ENCODE assay signal across 11 cellular contexts in the genomic region with DNA sequence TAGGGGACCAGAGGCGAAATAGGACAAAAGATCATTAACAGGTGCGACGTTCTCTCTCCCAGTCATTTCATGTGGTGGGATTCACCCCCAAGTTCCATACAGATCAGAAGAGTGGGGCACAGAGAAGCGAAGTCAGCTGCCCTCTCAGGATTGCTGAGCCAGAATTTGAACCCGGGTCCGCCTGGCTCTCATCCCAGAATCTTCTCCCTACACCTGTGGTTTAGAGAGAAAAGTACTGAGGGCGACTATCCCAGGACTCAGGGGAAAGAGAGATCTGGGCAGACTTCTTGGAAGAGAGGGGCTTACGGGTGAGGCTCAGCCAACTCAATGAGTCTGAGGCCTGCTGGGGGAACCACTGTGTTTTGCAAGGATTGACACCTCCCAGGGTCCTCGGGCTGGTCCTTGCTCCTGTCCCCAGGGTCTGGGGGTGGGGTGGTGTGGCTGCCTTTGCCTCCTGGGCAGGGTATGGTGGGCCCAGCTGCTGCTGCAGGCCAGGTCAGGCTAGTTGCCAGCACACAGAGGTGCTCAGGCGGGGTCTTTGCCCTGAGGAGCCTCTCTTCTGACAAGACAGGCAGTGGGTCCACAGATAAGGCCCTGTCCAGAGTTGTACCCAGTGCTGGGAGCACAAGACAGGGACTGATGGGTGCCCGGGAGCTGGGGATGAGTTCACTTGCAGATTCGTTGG. TPM values are rescaled to one million over a fixed set of nuclear protein-coding genes. Genes with fewer than 3 reads are reported as not detected.
DNase-seq lines count a peak whose midpoint lies in the region; ATAC-seq and TF ChIP-seq lines count a peak whose summit lies in the region.
"Had no signal": no experiment of that assay in that cellular context is flagged by ENCODE, and none has a peak within 500 bp of the region (broad histone marks: within the 10 kb centered on the region; RNA-seq: fewer than 3 reads in every experiment).

No MANE protein-coding gene starts in this region.

- no peaks in the 10 kb centered on the region for H4K20me1 ChIP-seq in OCI-LY7 (ENCODE audit: insufficient read depth, low read length)

- no peak for ATAC-seq in CD4-positive, alpha-beta T cell (ENCODE audit: poor library complexity)
- ATAC-seq in GM19023 (IDR thresholded peaks at IDR 0.05; ENCODE audit: unreplicated experiment) (no peak), HG02884 (IDR thresholded peaks at IDR 0.05; ENCODE audit: unreplicated experiment) (no peak)

- H3K4me2 ChIP-seq in OCI-LY7 (ENCODE audit: low read length) = peak overlapping the region; percentile 94; the same call in 1 of the 2 replicates

- H3K4me3 Mint-ChIP-seq in CD4-positive, alpha-beta T cell = peak overlapping the region; percentile 88

- DNase-seq in CD4-positive, alpha-beta T cell = no peak
- DNase-seq in OCI-LY7 (ENCODE audit: low spot score) (no peak), epithelial cell of proximal tubule (ENCODE audit: low read depth) (no peak), mucosa of gallbladder (ENCODE audit: low spot score) (no peak), NCI-H510A treated with DMSO at 0.1 percent for 48 hours (lab: John Stamatoyannopoulos, UW) (no peak)
- DNase-seq: NCI-H524 had no signal

- H3K9me3 ChIP-seq in CD4-positive, alpha-beta T cell (ENCODE audit: control insufficient read depth, low read length) = no peaks in the 10 kb centered on the region
- H3K9me3 ChIP-seq in OCI-LY7 (ENCODE audit: low read length) (no peaks in the 10 kb centered on the region), neuron (ENCODE audit: low read length) (no peaks in the 10 kb centered on the region)

- peak overlapping the region; percentile 47 for H3K27ac Mint-ChIP-seq in CD4-positive, alpha-beta T cell

- H2AFZ ChIP-seq in OCI-LY7 (ENCODE audit: low read length) (no peak overlapping the region), neuron (ENCODE audit: low read depth, low read length) (no peak overlapping the region)

- H3K36me3 ChIP-seq in OCI-LY7 (ENCODE audit: insufficient read depth, low read length) (no peaks in the 10 kb centered on the region), neuron (ENCODE audit: insufficient read depth, low read length) (peaks cover 7% of the 10 kb centered on the region)

- H3K79me2 ChIP-seq in OCI-LY7 (ENCODE audit: insufficient read depth, low read depth, low read length) = no peaks in the 10 kb centered on the region

- peaks cover 26% of the 10 kb centered on the region for H3K4me1 Mint-ChIP-seq in CD4-positive, alpha-beta T cell (ENCODE audit: low read depth)

- no peak for TF ChIP-seq CTCF in CD4-positive, alpha-beta T cell (IDR thresholded peaks at IDR 0.05)
- TF ChIP-seq CTCF in OCI-LY7 (conservative IDR thresholded peaks at IDR 0.05; ENCODE audit: low read length) (no peak), epithelial cell of proximal tubule (conservative IDR thresholded peaks at IDR 0.05; ENCODE audit: low read depth, low read length) (no peak)

- no peaks in the 10 kb centered on the region for H3K36me3 Mint-ChIP-seq in CD4-positive, alpha-beta T cell (ENCODE audit: low read depth)

- CTCF ChIA-PET in CD4-positive, alpha-beta T cell (lab: Charles Lee) = interaction anchor here (1.3 to 1.9 kb wide), 2 partner anchors 16 to 20 kb away, joined by 4 to 5 read pairs; no protein-coding TSS in a partner anchor
- CTCF ChIA-PET in OCI-LY7 (lab: Charles Lee; ENCODE audit: unreplicated experiment) = no interaction called here

- H3K9me3 Mint-ChIP-seq in CD4-positive, alpha-beta T cell = no peaks in the 10 kb centered on the region
- H3K9me3 Mint-ChIP-seq: activated naive CD4-positive, alpha-beta T cell treated with anti-CD3 and anti-CD28 coated beads, Interleukin-2, amount 50 U/mL, for 72 hours had no signal

- H3K4me1 ChIP-seq in OCI-LY7 (ENCODE audit: insufficient read depth, low read length, poor library complexity, severe bottlenecking) (peaks cover 9% of the 10 kb centered on the region), neuron (ENCODE audit: insufficient read depth, low read length) (peaks cover 41% of the 10 kb centered on the region)

- H3K27ac ChIP-seq in CD4-positive, alpha-beta T cell (ENCODE audit: low read depth, low read length) = no peak overlapping the region
- no peak overlapping the region for H3K27ac ChIP-seq in OCI-LY7 (ENCODE audit: low read depth, low read length, poor library complexity, severe bottlenecking)

- intact Hi-C loops in CD4-positive, alpha-beta T cell (cut with DNase I, micrococcal nuclease) = loop anchor here in 1 of 2 experiments (10.0 kb wide), 2 partner anchors 407 to 1507 kb away; partner anchors contain the start of genes NARS2 and PAK1
- intact Hi-C loops in OCI-LY7 (cut with micrococcal nuclease; ENCODE audit: unreplicated experiment) = no loop called here

- H3K27me3 Mint-ChIP-seq in CD4-positive, alpha-beta T cell = no peaks in the 10 kb centered on the region

- H3K9me2 ChIP-seq in OCI-LY7 (ENCODE audit: insufficient read depth, low read length) = no peaks in the 10 kb centered on the region

- no TSS peak for BruUV-seq in OCI-LY7 (replicated peaks; lab: Mats Ljungman, UMichigan)

- POLR2A ChIA-PET in CD4-positive, alpha-beta T cell (lab: Charles Lee) = no interaction called here
- POLR2A ChIA-PET in OCI-LY7 (lab: Charles Lee) = no interaction called here

- H3K27me3 ChIP-seq in CD4-positive, alpha-beta T cell (ENCODE audit: control insufficient read depth, insufficient read depth, low read length) = no peaks in the 10 kb centered on the region
- no peaks in the 10 kb centered on the region for H3K27me3 ChIP-seq in neuron (ENCODE audit: insufficient read depth, low read length)

- H3K4me3 ChIP-seq in OCI-LY7 (ENCODE audit: low read depth, low read length, poor library complexity, severe bottlenecking) = peak overlapping the region; percentile 80
- H3K4me3 ChIP-seq in epithelial cell of proximal tubule (ENCODE audit: low read depth, low read length) = peak overlapping the region; percentile 76
- peak overlapping the region; percentile 83 for H3K4me3 ChIP-seq in neuron (ENCODE audit: low read length)

RNA-seq across cellular contexts. Expression of gene CAPN5, which starts 1.1 kb away (rescaled TPM):
- total RNA-seq in CD4-positive, alpha-beta T cell = 1 to 10 TPM; 5.1 to 6.9 TPM
- total RNA-seq in OCI-LY7 (2014; rRNA removed; shearing (Covaris generic)) = 0.98 and 1.4 TPM in 2 replicates
- total RNA-seq in OCI-LY7 (2022) (1.5 TPM in 2 replicates), epithelial cell of proximal tubule (4.7 and 7.3 TPM in 2 replicates), mucosa of gallbladder (197 TPM)

RNA-seq across cellular contexts. Expression of gene B3GNT6, which starts 33.7 kb away (rescaled TPM):
- not detected for total RNA-seq in CD4-positive, alpha-beta T cell
- total RNA-seq in OCI-LY7 (2014; rRNA removed; shearing (Covaris generic)) = not detected in 2 replicates
- total RNA-seq in OCI-LY7 (2022) (not detected in 2 replicates), epithelial cell of proximal tubule (not detected in 2 replicates), mucosa of gallbladder (not detected)
- total RNA-seq: activated naive CD4-positive, alpha-beta T cell treated with anti-CD3 and anti-CD28 coated beads, Interleukin-2, amount 50 U/mL, for 72 hours had no signal

RNA-seq across cellular contexts. Expression of gene OMP, which starts 34.7 kb away (rescaled TPM):
- not detected for total RNA-seq in CD4-positive, alpha-beta T cell
- not detected in 2 replicates for total RNA-seq in OCI-LY7 (2014; rRNA removed; shearing (Covaris generic))
- total RNA-seq in OCI-LY7 (2022) (not detected in 2 replicates), epithelial cell of proximal tubule (not detected in 2 replicates), mucosa of gallbladder (10.4 TPM)
- total RNA-seq: activated naive CD4-positive, alpha-beta T cell treated with anti-CD3 and anti-CD28 coated beads, Interleukin-2, amount 50 U/mL, for 72 hours; lower leg skin had no signal

Comparison
In these comparisons a context has a peak if more than half of its experiments do, and no peak if none do; other contexts are left out.
1. RNA of gene CAPN5, which starts 1.1 kb away (total RNA-seq): 197 TPM in mucosa of gallbladder (single experiment); 4.7 to 7.3 TPM in epithelial cell of proximal tubule, 5.1 to 6.9 TPM in CD4-positive, alpha-beta T cell and 0.98 to 1.5 TPM in OCI-LY7; every median in the first group is over 10 times any median in the second.
2. Peak in every context shown above with its lines, with median percentiles within 50 percentile points of each other: H3K4me3 ChIP-seq.